10 cellular contexts compared by ENCODE assay signal in genomic region chr10:46597616-46598246, GRCh38. TPM values are rescaled to one million over a fixed set of nuclear protein-coding genes. Genes with fewer than 3 reads are reported as not detected.
DNase-seq lines count a peak whose midpoint lies in the region; ATAC-seq, FAIRE-seq and TF ChIP-seq lines count a peak whose summit lies in the region.
"Not testable (repeated sequence)": the region's sequence is repeated elsewhere in the genome, so short reads cannot be mapped to it uniquely, and the experiment has no call there.
"Had no signal": no experiment of that assay in that cellular context is flagged by ENCODE, and none has a peak within 500 bp of the region (broad histone marks: within the 10 kb centered on the region; RNA-seq: fewer than 3 reads in every experiment).

No MANE protein-coding gene starts in this region.

- not testable (repeated sequence) for H2AFZ ChIP-seq in GM23338
- H2AFZ ChIP-seq in mammary epithelial cell (ENCODE audit: low read depth, low read length) = peak overlapping the region; percentile 73

- H3K4me1 ChIP-seq in GM23338 (ENCODE audit: insufficient read depth); mammary epithelial cell (ENCODE audit: insufficient read depth, low read length); left ventricle myocardium inferior; upper lobe of left lung: not testable (repeated sequence)

- TF ChIP-seq EP300 in upper lobe of left lung (IDR thresholded peaks at IDR 0.05) = not testable (repeated sequence)

- H3K9ac ChIP-seq in mammary epithelial cell (ENCODE audit: insufficient read depth, low read length) = not testable (repeated sequence)

- H4K20me1 ChIP-seq in GM23338 (replicated peaks; ENCODE audit: insufficient read depth); mammary epithelial cell (ENCODE audit: insufficient read depth, low read length): not testable (repeated sequence)

- CTCF ChIA-PET in mammary epithelial cell (lab: Charles Lee; ENCODE audit: low non-redundant PET) = not testable (repeated sequence)

- intact Hi-C loops in activated CD4-positive, alpha-beta T cell treated with anti-CD3 and anti-CD28 coated beads, Interleukin-2, amount 10 ng/mL, durations not matched to agents 24 days and 14 days (cut with micrococcal nuclease); mammary epithelial cell (cut with micrococcal nuclease); left ventricle myocardium inferior (cut with micrococcal nuclease): not testable (repeated sequence)

- 0% methylated on average over 4 of the region's 44 CpGs for WGBS in mammary epithelial cell (ENCODE audit: low coverage, missing lambda C conversion rate)
- WGBS in upper lobe of left lung, 2 donors = 0% methylated on average over 12 to 16 of the region's 44 CpGs

- H3K4me3 ChIP-seq in GM23338 (peak overlapping the region; percentile 51), mammary epithelial cell (replicated peaks in 1 of 3; ENCODE audit: insufficient read depth in 1 of 3, low read depth in 2 of 3, low read length in 3 of 3) (peak overlapping the region; percentile 20 to 43 (median 33)), left ventricle myocardium inferior (peak overlapping the region; percentile 67), upper lobe of left lung (peak overlapping the region in 3 of 4 donors; percentile 33 to 48 (median 47))

- H3K27me3 ChIP-seq in GM23338 (ENCODE audit: insufficient read depth); mammary epithelial cell (ENCODE audit: insufficient read depth, low read length); left ventricle myocardium inferior (ENCODE audit: low read depth); upper lobe of left lung: not testable (repeated sequence)

- not testable (repeated sequence) for H3K4me1 Mint-ChIP-seq in GM23338; activated CD4-positive, alpha-beta T cell treated with anti-CD3 and anti-CD28 coated beads, Interleukin-2, amount 10 ng/mL, durations not matched to agents 24 days and 14 days; neural crest cell

- dilution Hi-C loops in mammary epithelial cell (cut with HindIII; ENCODE audit: low sequenced_read_pairs) = not testable (repeated sequence)

- H3K4me2 ChIP-seq in GM23338 = peak overlapping the region; percentile 68; the same call in 1 of the 2 replicates
- peak overlapping the region; percentile 30 for H3K4me2 ChIP-seq in mammary epithelial cell (ENCODE audit: insufficient read depth, low read depth, low read length)

- in situ Hi-C loops in mammary epithelial cell (cut with MboI; ENCODE audit: low sequenced_read_pairs in 2 of 2) = not testable (repeated sequence)

- peak overlapping the region; percentile 64 for H3K4me3 Mint-ChIP-seq in GM23338
- H3K4me3 Mint-ChIP-seq in activated CD4-positive, alpha-beta T cell treated with anti-CD3 and anti-CD28 coated beads, Interleukin-2, amount 10 ng/mL, durations not matched to agents 24 days and 14 days = peak overlapping the region; percentile 72
- not testable (repeated sequence) for H3K4me3 Mint-ChIP-seq in neural crest cell

- TF ChIP-seq CTCF in GM23338 (conservative IDR thresholded peaks at IDR 0.05; ENCODE audit: low read depth in 2 of 2) (0 out of 4 replicates have a peak, but pooled peaks of 1 of the 2 experiments have one; percentile 4), left ventricle myocardium inferior (IDR thresholded peaks at IDR 0.05; ENCODE audit: borderline replicate concordance) (peak; percentile 45), neural crest cell (conservative IDR thresholded peaks at IDR 0.05) (peak; percentile 41), upper lobe of left lung (IDR thresholded peaks at IDR 0.05) (peak in 1 of 6 experiments; percentile 16)
- not testable (repeated sequence) for TF ChIP-seq CTCF in mammary epithelial cell (conservative IDR thresholded peaks at IDR 0.05 in 1 of 2, IDR thresholded peaks at IDR 0.05 in 1 of 2; ENCODE audit: extremely low read depth in 1 of 2, insufficient read depth in 1 of 2, low read depth in 1 of 2, low read length in 2 of 2)

- ATAC-seq in GM23338 (peak; percentile 89), HG03442 (IDR thresholded peaks at IDR 0.05; ENCODE audit: unreplicated experiment) (peak; percentile 87), upper lobe of left lung (ENCODE audit: low FRiP score in 2 of 2) (peak; percentile 90 to 97)

- peak; percentile 58 for FAIRE-seq in GM18507 (lab: Jason Lieb, UNC)

- H3K9me3 Mint-ChIP-seq in GM23338; activated CD4-positive, alpha-beta T cell treated with anti-CD3 and anti-CD28 coated beads, Interleukin-2, amount 10 ng/mL, durations not matched to agents 24 days and 14 days; neural crest cell: not testable (repeated sequence)

- not testable (repeated sequence) for H3K27ac Mint-ChIP-seq in GM23338; activated CD4-positive, alpha-beta T cell treated with anti-CD3 and anti-CD28 coated beads, Interleukin-2, amount 10 ng/mL, durations not matched to agents 24 days and 14 days; neural crest cell (ENCODE audit: unreplicated experiment)

- H3K9me3 ChIP-seq in mammary epithelial cell (replicated peaks; ENCODE audit: insufficient read depth, low read length); left ventricle myocardium inferior (replicated peaks); upper lobe of left lung: not testable (repeated sequence)

- not testable (repeated sequence) for H3K27ac ChIP-seq in GM23338 (ENCODE audit: low read depth); mammary epithelial cell (ENCODE audit: insufficient read depth, low read depth, low read length)
- peak overlapping the region; percentile 59 for H3K27ac ChIP-seq in left ventricle myocardium inferior (replicated peaks)
- H3K27ac ChIP-seq in upper lobe of left lung = peak overlapping the region; percentile 12 to 77 (median 56)

- not testable (repeated sequence) for BruUV-seq in mammary epithelial cell (replicated peaks; lab: Mats Ljungman, UMichigan)

- H3K79me2 ChIP-seq in GM23338 (replicated peaks; ENCODE audit: insufficient read depth); mammary epithelial cell (ENCODE audit: insufficient read depth, low read length): not testable (repeated sequence)

- not testable (repeated sequence) for H3K9me2 ChIP-seq in GM23338 (ENCODE audit: insufficient read depth)

- H3F3A ChIP-seq in GM23338 (replicated peaks; ENCODE audit: low read depth) = not testable (repeated sequence)

- H3K36me3 Mint-ChIP-seq in GM23338 (ENCODE audit: low read depth); activated CD4-positive, alpha-beta T cell treated with anti-CD3 and anti-CD28 coated beads, Interleukin-2, amount 10 ng/mL, durations not matched to agents 24 days and 14 days (ENCODE audit: low read depth); neural crest cell (ENCODE audit: low read depth): not testable (repeated sequence)

- DNase-seq in GM18507 (ENCODE audit: extremely low spot score, insufficient read length, low read depth); GM23338 (ENCODE audit: low spot score); mammary epithelial cell; neural crest cell (ENCODE audit: low read depth, low spot score): not testable (repeated sequence)
- DNase-seq in activated CD4-positive, alpha-beta T cell treated with anti-CD3 and anti-CD28 coated beads, Interleukin-2, amount 10 ng/mL, durations not matched to agents 24 days and 14 days = peak; percentile 78
- peak; percentile 22 for DNase-seq in left ventricle myocardium inferior
- DNase-seq in upper lobe of left lung = peak in 1 of 2 donors; percentile 93

- H3K27me3 Mint-ChIP-seq in GM23338 (ENCODE audit: insufficient read depth, low read depth, poor library complexity); activated CD4-positive, alpha-beta T cell treated with anti-CD3 and anti-CD28 coated beads, Interleukin-2, amount 10 ng/mL, durations not matched to agents 24 days and 14 days; neural crest cell (ENCODE audit: low read depth): not testable (repeated sequence)

- not testable (repeated sequence) for TF ChIP-seq POLR2A in upper lobe of left lung (IDR thresholded peaks at IDR 0.05)

- H3K36me3 ChIP-seq in GM23338 (ENCODE audit: insufficient read depth); mammary epithelial cell (ENCODE audit: insufficient read depth, low read length); left ventricle myocardium inferior; upper lobe of left lung: not testable (repeated sequence)

RNA-seq across cellular contexts. Expression of gene SYT15, which starts 18.8 kb away (rescaled TPM):
- 0.39 TPM in 1 of 2 replicates, not detected in the other for total RNA-seq in GM23338 (2014; rRNA removed; shearing (Covaris generic))
- 0.83 and 1.5 TPM in 2 replicates for polyA plus RNA-seq in GM23338 (2016; fragmentation: Nextera tagmentation; extraction: Ambion mirVana)
- 1.3 and 1.8 TPM in 2 replicates for total RNA-seq in activated CD4-positive, alpha-beta T cell treated with anti-CD3 and anti-CD28 coated beads, Interleukin-2, amount 10 ng/mL, durations not matched to agents 24 days and 14 days
- under 1 TPM; under 0.01 to 0.68 TPM for total RNA-seq in mammary epithelial cell
- polyA plus RNA-seq in mammary epithelial cell = 0.07 TPM
- polyA minus RNA-seq in mammary epithelial cell = not detected
- 1.9 TPM for total RNA-seq in left ventricle myocardium inferior
- 1.4 and 1.6 TPM in 2 replicates for total RNA-seq in neural crest cell
- total RNA-seq in upper lobe of left lung = 10 to 100 TPM; 11.6 to 52.4 (median 25.4) TPM
- total RNA-seq: G401 had no signal

RNA-seq across cellular contexts. Expression of gene GPRIN2, which starts 41.3 kb away (rescaled TPM):
- total RNA-seq in GM23338 (2014; rRNA removed; shearing (Covaris generic)) = 24.4 and 28.5 TPM in 2 replicates
- 2.9 and 3.0 TPM in 2 replicates for polyA plus RNA-seq in GM23338 (2016; fragmentation: Nextera tagmentation; extraction: Ambion mirVana)
- not detected in 2 replicates for total RNA-seq in activated CD4-positive, alpha-beta T cell treated with anti-CD3 and anti-CD28 coated beads, Interleukin-2, amount 10 ng/mL, durations not matched to agents 24 days and 14 days
- 1 to 10 TPM in 1 of 2 donors, under 1 TPM in 1; 0.54 to 3.7 TPM for total RNA-seq in mammary epithelial cell
- polyA plus RNA-seq in mammary epithelial cell = 0.20 TPM
- polyA minus RNA-seq in mammary epithelial cell = not detected
- total RNA-seq in left ventricle myocardium inferior = not detected
- total RNA-seq in neural crest cell = 1.4 and 1.5 TPM in 2 replicates
- 10 to 100 TPM; 39.8 to 91.0 (median 63.2) TPM for total RNA-seq in upper lobe of left lung
- total RNA-seq: fibroblast of lung, G401 had no signal
- polyA plus RNA-seq: fibroblast of lung had no signal
